8 cellular contexts compared by ENCODE assay signal in genomic region chr6:79078057-79078969, GRCh38. TPM values are rescaled to one million over a fixed set of nuclear protein-coding genes. Genes with fewer than 3 reads are reported as not detected.
DNase-seq lines count a peak whose midpoint lies in the region; ATAC-seq and TF ChIP-seq lines count a peak whose summit lies in the region.

Gene PHIP (minus strand): TSS chr6:79078254. CDS start chr6:79078068, 186 bp downstream.

- H3K4me3 ChIP-seq in left lung = peak within 1 kb of the TSS; percentile 66 to 84

- peak within 1 kb of the TSS; percentile 90 for H3K27ac ChIP-seq in C4-2B
- H3K27ac ChIP-seq in left lung = peak within 1 kb of the TSS; percentile 99

- ATAC-seq in GM19395 (IDR thresholded peaks at IDR 0.05; ENCODE audit: unreplicated experiment) (peak; percentile 75), HG03558 (IDR thresholded peaks at IDR 0.05; ENCODE audit: extremely low read depth, unreplicated experiment) (peak; percentile 31), left lung (peak; percentile 90)

- DNase-seq in NCI-H748 (lab: John Stamatoyannopoulos, UW; ENCODE audit: unreplicated experiment) (peak; percentile 99), dedifferentiated amniotic fluid mesenchymal stem cell (ENCODE audit: extremely low spot score) (peak; percentile 97), left lung (peak; percentile 94 to 97)
- peak; percentile 90 for DNase-seq in activated CD4-positive, alpha-beta T cell treated with anti-CD3 and anti-CD28 coated beads, Interleukin-2, amount 50 U/mL, for 1 hour
- DNase-seq in stimulated activated CD4-positive, alpha-beta T cell treated with anti-CD3 and anti-CD28 coated beads, Interleukin-2, amount 100 ng/mL, for 4 hours (ENCODE audit: low read depth) = peak; percentile 87

- no peaks in the 10 kb centered on the region for H3K27me3 ChIP-seq in left lung

- H3K9me3 ChIP-seq in left lung = no peaks in the 10 kb centered on the region

- no peaks in the 10 kb centered on the region for H3K36me3 ChIP-seq in left lung

- H3K4me1 ChIP-seq in left lung = peaks cover 4 to 37% of the 10 kb centered on the region in 2 donors

- TF ChIP-seq CTCF in C4-2B (conservative IDR thresholded peaks at IDR 0.05) (no peak), left lung (IDR thresholded peaks at IDR 0.05) (no peak)

- intact Hi-C loops in left lung (cut with DNase I) = no loop called here

RNA-seq across cellular contexts. Expression of gene PHIP, which starts in this region (rescaled TPM):
- 10 to 100 TPM; 27.3 to 32.3 TPM for total RNA-seq in left lung

Comparison
In these comparisons a context has a peak if more than half of its experiments do, and no peak if none do; other contexts are left out.
1. Peak in every context shown above with its lines: DNase-seq, ATAC-seq, H3K4me3 ChIP-seq and H3K27ac ChIP-seq.
2. ATAC-seq: peak in every context shown above with its lines; median percentile 90 in left lung; 75 in GM19395; 31 in HG03558.